1 cellular context compared by ENCODE assay signal in genomic region chr3:188254489-188255070, GRCh38.
TF ChIP-seq lines count a peak whose summit lies in the region.

No MANE protein-coding gene starts in this region.

TF ChIP-seq in WTC11, 78 proteins besides CTCF, POLR2A, EP300 and RAD21 (continued from another document):
- TF ChIP-seq USF2 (CRISPR knock-in tag; IDR thresholded peaks at IDR 0.05) = no peak
- TF ChIP-seq CDX4 (CRISPR knock-in tag; IDR thresholded peaks at IDR 0.05; ENCODE audit: borderline replicate concordance) = no peak
- no peak for TF ChIP-seq SMAD4 (CRISPR knock-in tag; IDR thresholded peaks at IDR 0.05)
- TF ChIP-seq NFE2L1 (CRISPR knock-in tag; IDR thresholded peaks at IDR 0.05) = no peak
- TF ChIP-seq USF1 (CRISPR knock-in tag; IDR thresholded peaks at IDR 0.05) = no peak
- TF ChIP-seq GABPB1 (CRISPR knock-in tag; IDR thresholded peaks at IDR 0.05) = no peak
- TF ChIP-seq NR1H2 (CRISPR knock-in tag; IDR thresholded peaks at IDR 0.05) = no peak
- TF ChIP-seq HMGA2 (CRISPR knock-in tag; IDR thresholded peaks at IDR 0.05) = no peak
- no peak for TF ChIP-seq FOXP4 (CRISPR knock-in tag; IDR thresholded peaks at IDR 0.05)
- TF ChIP-seq ZNF317 (CRISPR knock-in tag; IDR thresholded peaks at IDR 0.05; ENCODE audit: borderline replicate concordance, low read depth) = no peak
